Comparison of ENCODE assay signal across 28 cellular contexts in genomic region chr7:48976268-48976667, GRCh38. TPM values are rescaled to one million over a fixed set of nuclear protein-coding genes. Genes with fewer than 3 reads are reported as not detected.
"Had no signal": no experiment of that assay in that cellular context is flagged by ENCODE, and none has a peak within 500 bp of the region (broad histone marks: within the 10 kb centered on the region; RNA-seq: fewer than 3 reads in every experiment).

No MANE protein-coding gene starts in this region.

- H3K36me3 ChIP-seq: adrenal gland, SJSA1, WERI-Rb-1 had no signal

- ATAC-seq: activated CD4-positive, CD25-positive, alpha-beta regulatory T cell treated with anti-CD3 and anti-CD28 coated beads, Interleukin-2, amount 50 U/mL, for 24 hours; activated CD8-positive, alpha-beta T cell treated with anti-CD3 and anti-CD28 coated beads, Interleukin-2, amount 10 ng/mL, durations not matched to agents 7 days and 5 days; PC-3; SK-N-SH treated with all-trans-retinoic acid at 6 μM for 48 hours had no signal

- DNase-seq: activated CD4-positive, alpha-beta T cell treated with anti-CD3 and anti-CD28 coated beads for 4 hours; activated CD4-positive, alpha-beta T cell treated with anti-CD3 and anti-CD28 coated beads, Interleukin-2, amount 50 U/mL, for 4 hours; activated CD8-positive, alpha-beta memory T cell treated with anti-CD3 and anti-CD28 coated beads, Interleukin-2, amount 50 U/mL, for 48 hours; activated CD8-positive, alpha-beta T cell treated with anti-CD3 and anti-CD28 coated beads, Interleukin-2, amount 10 ng/mL, durations not matched to agents 7 days and 5 days; activated naive CD4-positive, alpha-beta T cell treated with anti-CD3 and anti-CD28 coated beads, Interleukin-2, amount 50 U/mL, for 16 hours; activated naive CD8-positive, alpha-beta T cell treated with anti-CD3 and anti-CD28 coated beads, Interleukin-2, amount 10 ng/mL, durations not matched to agents 7 days and 5 days; activated T-cell treated with anti-CD3 and anti-CD28 coated beads, Interleukin-2, amount 50 U/mL, for 1 hour; adrenal gland; anterior cingulate cortex; cerebellar nuclear complex; IMR-90; KG1; NCI-H1105 treated with DMSO at 0.1 percent for 48 hours; NCI-H146; NCI-H187 treated with DMSO at 0.1 percent for 48 hours; NCI-H2081 treated with DMSO at 0.1 percent for 48 hours; NCI-H446; NCI-H524; PC-3; SHP77; T-helper 1 cell; WERI-Rb-1 had no signal

- H3K27ac ChIP-seq: adrenal gland, SJSA1, WERI-Rb-1 had no signal

- H3K4me3 ChIP-seq: adrenal gland, SJSA1 had no signal

- H3K9me3 ChIP-seq: adrenal gland, SJSA1 had no signal

- H3K27me3 ChIP-seq: adrenal gland, SJSA1 had no signal

- H3K4me1 ChIP-seq: adrenal gland, SJSA1 had no signal

RNA-seq across cellular contexts. Expression of gene CDC14C, which starts 51.9 kb away (rescaled TPM):
- total RNA-seq: activated CD8-positive, alpha-beta T cell treated with anti-CD3 and anti-CD28 coated beads, Interleukin-2, amount 10 ng/mL, durations not matched to agents 7 days and 5 days; activated naive CD8-positive, alpha-beta T cell treated with anti-CD3 and anti-CD28 coated beads, Interleukin-2, amount 10 ng/mL, durations not matched to agents 7 days and 5 days; adrenal gland; cardiac septum; LHCN-M2; PC-3; SJSA1; T-helper 2 cell treated with Interferon-gamma antibody and Interleukin-4, amounts not matched to agents 100 ng/mL and 5 ng/mL, for 36 hours had no signal
- polyA plus RNA-seq: adrenal gland, IMR-90 had no signal
